Comparison of ENCODE assay signal across 8 cellular contexts in the genomic region with DNA sequence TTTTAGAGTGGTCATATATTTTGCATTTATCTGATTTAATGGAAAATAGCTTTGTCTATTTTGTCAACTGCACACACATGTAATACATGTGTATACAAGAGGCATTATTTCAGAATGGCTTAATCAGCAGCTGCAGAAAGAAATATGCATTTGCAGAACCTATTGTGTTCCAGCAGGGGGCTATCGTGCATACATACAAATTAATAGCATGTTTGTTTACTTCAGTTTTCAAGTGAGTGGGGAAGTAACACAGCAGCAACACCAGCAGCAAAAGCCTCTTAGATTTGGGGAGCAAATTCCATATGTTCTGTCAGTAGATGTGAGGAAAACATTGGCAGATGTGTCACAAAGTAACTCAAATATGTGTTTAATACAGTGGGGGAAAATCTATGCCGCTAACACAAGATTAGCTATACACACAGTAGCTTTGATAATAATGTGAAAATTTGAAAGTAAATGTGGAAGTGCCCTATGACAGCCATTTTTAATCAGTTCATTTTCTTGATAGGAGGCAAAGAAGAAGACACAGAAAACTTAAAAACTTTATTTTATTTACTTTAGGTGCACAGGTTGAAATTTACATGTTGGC.
DNase-seq lines count a peak whose midpoint lies in the region; ATAC-seq, FAIRE-seq and TF ChIP-seq lines count a peak whose summit lies in the region.

No MANE protein-coding gene starts in this region.

- intact Hi-C loops in HCT116 (cut with micrococcal nuclease), result loop anchor here (2.0 to 5.0 kb wide), 2 partner anchors 158 to 568 kb away; no protein-coding TSS in a partner anchor

- H3K9me2 ChIP-seq in HCT116 (ENCODE audit: insufficient read depth), result no peaks in the 10 kb centered on the region

- H4K20me1 ChIP-seq in HCT116 (ENCODE audit: insufficient read depth), result no peaks in the 10 kb centered on the region

- POLR2A ChIA-PET in HCT116 (lab: Charles Lee), result interaction anchor here (1.3 kb wide), 1 partner anchor 12 kb away, joined by 3 read pairs; no protein-coding TSS in a partner anchor

- no peak overlapping the region for H3K9ac ChIP-seq in HCT116 (ENCODE audit: low read length)

- TF ChIP-seq POLR2A in HCT116 (IDR thresholded peaks at IDR 0.05; ENCODE audit: borderline replicate concordance, extremely low read depth, insufficient read depth, insufficient read length), result no peak

- H3K79me2 ChIP-seq in HCT116 (ENCODE audit: insufficient read depth, low read length), result no peaks in the 10 kb centered on the region

- H3K27me3 ChIP-seq in HCT116 (ENCODE audit: insufficient read depth, low read length), result no peaks in the 10 kb centered on the region

- no peaks in the 10 kb centered on the region for H3K9me3 ChIP-seq in HCT116 (ENCODE audit: control insufficient read depth in 1 of 2, insufficient read depth in 1 of 2, low read depth in 1 of 2, low read length in 2 of 2)

- no peak overlapping the region for H2AFZ ChIP-seq in HCT116 (ENCODE audit: low read depth, low read length, poor library complexity, severe bottlenecking)

- no peaks in the 10 kb centered on the region for H3K36me3 ChIP-seq in HCT116 (ENCODE audit: control insufficient read depth in 1 of 2, insufficient read depth in 2 of 2, low read length in 2 of 2)

- RAD21 ChIA-PET in HCT116 (lab: Charles Lee; ENCODE audit: low non-redundant PET in 1 of 2, low total read pairs in 2 of 2, uncharacterized antibody in 2 of 2, unreplicated experiment in 2 of 2), result interaction anchor here in 1 of 2 experiments (0.7 kb wide), 1 partner anchor 576 kb away, joined by 3 read pairs; no protein-coding TSS in a partner anchor

- DNase-seq in HCT116 (ENCODE audit: low read depth, low spot score), result peak; percentile 55
- DNase-seq in NCI-H1417 (lab: John Stamatoyannopoulos, UW), result peak; percentile 20 to 92 (median 65)
- peak; percentile 70 for DNase-seq in fibroblast of villous mesenchyme (ENCODE audit: low read depth)
- peak; percentile 39 for DNase-seq in pulmonary artery endothelial cell (ENCODE audit: low read depth, low spot score)
- no peak for DNase-seq in UCSD-AML1 (lab: John Stamatoyannopoulos, UW; ENCODE audit: unreplicated experiment)

- H3K4me3 ChIP-seq in HCT116 (replicated peaks in 1 of 2; ENCODE audit: low read depth in 1 of 2, low read length in 2 of 2), result no peak overlapping the region
- no peak overlapping the region for H3K4me3 ChIP-seq in fibroblast of villous mesenchyme (ENCODE audit: low read depth, low read length)

- peak; percentile 66 for TF ChIP-seq RAD21 in HCT116 (IDR thresholded peaks at IDR 0.05; ENCODE audit: low read depth)

- H3K4me1 ChIP-seq in HCT116 (ENCODE audit: control insufficient read depth in 1 of 2, insufficient read depth in 2 of 2, low read length in 2 of 2), result no peaks in the 10 kb centered on the region

- no peak overlapping the region for H3K4me2 ChIP-seq in HCT116 (ENCODE audit: low read length)

- no TSS peak for BruUV-seq in HCT116 (replicated peaks; lab: Mats Ljungman, UMichigan)

- peak; percentile 73 for FAIRE-seq in G401.6 (lab: Jason Lieb, UNC)

- ATAC-seq in HCT116 (peak; percentile 75; the same call in 1 of the 2 replicates), SK-N-SH treated with all-trans-retinoic acid at 6 μM for 48 hours (peak; percentile 81), HG03571 (IDR thresholded peaks at IDR 0.05; ENCODE audit: unreplicated experiment) (no peak)

- CTCF ChIA-PET in HCT116 (lab: Charles Lee), result interaction anchor here (0.7 to 2.3 kb wide), 13 partner anchors 9 to 693 kb away, joined by 3 to 10 read pairs (median 4); a partner anchor contains a TSS

- no peak overlapping the region for H3K27ac ChIP-seq in HCT116 (ENCODE audit: low read depth, low read length)

- TF ChIP-seq CTCF in HCT116 (IDR thresholded peaks at IDR 0.05 in 2 of 3, conservative IDR thresholded peaks at IDR 0.05 in 1 of 3; ENCODE audit: borderline replicate concordance in 1 of 3, insufficient read depth in 1 of 3, low read depth in 2 of 3, low read length in 2 of 3), result peak; percentile 42 to 84 (median 69); a peak in 5 of 6 replicates
- peak; percentile 79 for TF ChIP-seq CTCF in fibroblast of villous mesenchyme (IDR thresholded peaks at IDR 0.05; ENCODE audit: insufficient read depth, low read depth, low read length)

TF ChIP-seq in HCT116, 20 proteins besides CTCF, POLR2A, EP300 and RAD21 (continues in another document):
- TF ChIP-seq, protein P1, sequence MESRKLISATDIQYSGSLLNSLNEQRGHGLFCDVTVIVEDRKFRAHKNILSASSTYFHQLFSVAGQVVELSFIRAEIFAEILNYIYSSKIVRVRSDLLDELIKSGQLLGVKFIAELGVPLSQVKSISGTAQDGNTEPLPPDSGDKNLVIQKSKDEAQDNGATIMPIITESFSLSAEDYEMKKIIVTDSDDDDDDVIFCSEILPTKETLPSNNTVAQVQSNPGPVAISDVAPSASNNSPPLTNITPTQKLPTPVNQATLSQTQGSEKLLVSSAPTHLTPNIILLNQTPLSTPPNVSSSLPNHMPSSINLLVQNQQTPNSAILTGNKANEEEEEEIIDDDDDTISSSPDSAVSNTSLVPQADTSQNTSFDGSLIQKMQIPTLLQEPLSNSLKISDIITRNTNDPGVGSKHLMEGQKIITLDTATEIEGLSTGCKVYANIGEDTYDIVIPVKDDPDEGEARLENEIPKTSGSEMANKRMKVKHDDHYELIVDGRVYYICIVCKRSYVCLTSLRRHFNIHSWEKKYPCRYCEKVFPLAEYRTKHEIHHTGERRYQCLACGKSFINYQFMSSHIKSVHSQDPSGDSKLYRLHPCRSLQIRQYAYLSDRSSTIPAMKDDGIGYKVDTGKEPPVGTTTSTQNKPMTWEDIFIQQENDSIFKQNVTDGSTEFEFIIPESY (IDR thresholded peaks at IDR 0.05; ENCODE audit: extremely low read depth, insufficient replicate concordance, low read length), result no peak
- TF ChIP-seq FOSL1 (IDR thresholded peaks at IDR 0.05; ENCODE audit: low read depth) (no peak), POLR2AphosphoS5 (IDR thresholded peaks at IDR 0.05; ENCODE audit: low read depth, low read length) (no peak), CEBPB (IDR thresholded peaks at IDR 0.05; ENCODE audit: low read depth) (no peak), SP1 (IDR thresholded peaks at IDR 0.05; ENCODE audit: low read depth) (no peak), EGR1 (IDR thresholded peaks at IDR 0.05; ENCODE audit: low read depth) (no peak), JUND (IDR thresholded peaks at IDR 0.05) (no peak), SIN3A (IDR thresholded peaks at IDR 0.05; ENCODE audit: low read depth) (no peak)
- TF ChIP-seq, protein P2, sequence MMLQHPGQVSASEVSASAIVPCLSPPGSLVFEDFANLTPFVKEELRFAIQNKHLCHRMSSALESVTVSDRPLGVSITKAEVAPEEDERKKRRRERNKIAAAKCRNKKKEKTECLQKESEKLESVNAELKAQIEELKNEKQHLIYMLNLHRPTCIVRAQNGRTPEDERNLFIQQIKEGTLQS (IDR thresholded peaks at IDR 0.05), result no peak
- TF ChIP-seq, protein P3, sequence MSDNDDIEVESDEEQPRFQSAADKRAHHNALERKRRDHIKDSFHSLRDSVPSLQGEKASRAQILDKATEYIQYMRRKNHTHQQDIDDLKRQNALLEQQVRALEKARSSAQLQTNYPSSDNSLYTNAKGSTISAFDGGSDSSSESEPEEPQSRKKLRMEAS (IDR thresholded peaks at IDR 0.05), result no peak

TF ChIP-seq in SK-N-SH treated with all-trans-retinoic acid at 6 μM for 48 hours, 23 proteins besides CTCF, POLR2A, EP300 and RAD21:
- no peak for TF ChIP-seq ESRRG (CRISPR knock-in tag; IDR thresholded peaks at IDR 0.05)
- no peak for TF ChIP-seq ZC3H10 (CRISPR knock-in tag; IDR thresholded peaks at IDR 0.05)
- TF ChIP-seq, protein P4, sequence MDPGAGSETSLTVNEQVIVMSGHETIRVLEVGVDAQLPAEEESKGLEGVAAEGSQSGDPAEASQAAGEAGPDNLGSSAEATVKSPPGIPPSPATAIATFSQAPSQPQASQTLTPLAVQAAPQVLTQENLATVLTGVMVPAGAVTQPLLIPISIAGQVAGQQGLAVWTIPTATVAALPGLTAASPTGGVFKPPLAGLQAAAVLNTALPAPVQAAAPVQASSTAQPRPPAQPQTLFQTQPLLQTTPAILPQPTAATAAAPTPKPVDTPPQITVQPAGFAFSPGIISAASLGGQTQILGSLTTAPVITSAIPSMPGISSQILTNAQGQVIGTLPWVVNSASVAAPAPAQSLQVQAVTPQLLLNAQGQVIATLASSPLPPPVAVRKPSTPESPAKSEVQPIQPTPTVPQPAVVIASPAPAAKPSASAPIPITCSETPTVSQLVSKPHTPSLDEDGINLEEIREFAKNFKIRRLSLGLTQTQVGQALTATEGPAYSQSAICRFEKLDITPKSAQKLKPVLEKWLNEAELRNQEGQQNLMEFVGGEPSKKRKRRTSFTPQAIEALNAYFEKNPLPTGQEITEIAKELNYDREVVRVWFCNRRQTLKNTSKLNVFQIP (CRISPR knock-in tag; IDR thresholded peaks at IDR 0.05; ENCODE audit: borderline replicate concordance, low read depth), result no peak
- TF ChIP-seq CSDC2 (CRISPR knock-in tag; IDR thresholded peaks at IDR 0.05), result no peak
- TF ChIP-seq ZNF70 (CRISPR knock-in tag; IDR thresholded peaks at IDR 0.05), result no peak
- TF ChIP-seq ZFP30 (CRISPR knock-in tag; IDR thresholded peaks at IDR 0.05), result no peak
- no peak for TF ChIP-seq ARNTL (CRISPR knock-in tag; IDR thresholded peaks at IDR 0.05; ENCODE audit: borderline replicate concordance, low read depth)
